In genomic region chr15:56967336-56967735, GRCh38 we compare ENCODE assay signal across 15 cellular contexts. TPM values are rescaled to one million over a fixed set of nuclear protein-coding genes. Genes with fewer than 3 reads are reported as not detected.
DNase-seq lines count a peak whose midpoint lies in the region; ATAC-seq and TF ChIP-seq lines count a peak whose summit lies in the region.
"Had no signal": no experiment of that assay in that cellular context is flagged by ENCODE, and none has a peak within 500 bp of the region (broad histone marks: within the 10 kb centered on the region; RNA-seq: fewer than 3 reads in every experiment).

No MANE protein-coding gene starts in this region.

- CTCF ChIA-PET in WTC11 (lab: Charles Lee): no interaction called here

- DNase-seq in GM23338 (ENCODE audit: low spot score): no peak
- DNase-seq in WTC11 (ENCODE audit: low spot score): no peak
- no peak for DNase-seq in progenitor cell of endocrine pancreas (ENCODE audit: low spot score, unreplicated experiment)
- no peak for DNase-seq in activated CD4-positive, alpha-beta T cell treated with anti-CD3 and anti-CD28 coated beads, Interleukin-2, amount 50 U/mL, for 1 hour
- no peak for DNase-seq in C1 segment of cervical spinal cord (lab: John Stamatoyannopoulos, UW)
- DNase-seq: 8988T; Caco-2; CD4-positive, alpha-beta T cell; GDM1; GOT3; H7 had no signal

- H3K9me2 ChIP-seq in GM23338 (ENCODE audit: insufficient read depth): no peaks in the 10 kb centered on the region

- no peaks in the 10 kb centered on the region for H3K27me3 ChIP-seq in GM23338 (ENCODE audit: insufficient read depth)
- H3K27me3 ChIP-seq: BLaER1 treated with 17β-estradiol and CSF1 and Interleukin-3, amounts not matched to agents 10 nM and 100 nM had no signal

- H3K4me3 Mint-ChIP-seq in GM23338 (no peak overlapping the region), WTC11 (no peak overlapping the region), progenitor cell of endocrine pancreas (ENCODE audit: low read depth) (no peak overlapping the region)
- H3K4me3 Mint-ChIP-seq: B cell; CD4-positive, alpha-beta T cell had no signal

- H3K9me3 Mint-ChIP-seq in GM23338 (no peaks in the 10 kb centered on the region), WTC11 (no peaks in the 10 kb centered on the region), progenitor cell of endocrine pancreas (ENCODE audit: low read depth) (no peaks in the 10 kb centered on the region)
- H3K9me3 Mint-ChIP-seq: CD4-positive, alpha-beta T cell had no signal

- peaks cover 43% of the 10 kb centered on the region for H3K4me1 Mint-ChIP-seq in GM23338
- peaks cover 56% of the 10 kb centered on the region for H3K4me1 Mint-ChIP-seq in WTC11
- H3K4me1 Mint-ChIP-seq in progenitor cell of endocrine pancreas (ENCODE audit: low read depth): peaks cover 47% of the 10 kb centered on the region

- no peaks in the 10 kb centered on the region for H3F3A ChIP-seq in GM23338 (replicated peaks; ENCODE audit: low read depth)

- TF ChIP-seq CTCF in 22Rv1 (IDR thresholded peaks at IDR 0.05) (no peak), GM23338 (conservative IDR thresholded peaks at IDR 0.05; ENCODE audit: low read depth in 2 of 2) (no peak), WTC11 (IDR thresholded peaks at IDR 0.05) (no peak), progenitor cell of endocrine pancreas (IDR thresholded peaks at IDR 0.05; ENCODE audit: unreplicated experiment) (no peak)

- H3K27ac Mint-ChIP-seq in GM23338 (no peak overlapping the region), WTC11 (peak overlapping the region; percentile 48), progenitor cell of endocrine pancreas (peak overlapping the region; percentile 54)
- H3K27ac Mint-ChIP-seq: B cell; CD4-positive, alpha-beta T cell had no signal

- H3K36me3 ChIP-seq in GM23338 (ENCODE audit: insufficient read depth): no peaks in the 10 kb centered on the region

- POLR2A ChIA-PET in WTC11 (lab: Charles Lee): no interaction called here

- no peak overlapping the region for H2AFZ ChIP-seq in GM23338

- no peak overlapping the region for H3K4me2 ChIP-seq in GM23338

- peaks cover 22% of the 10 kb centered on the region for H4K20me1 ChIP-seq in GM23338 (replicated peaks; ENCODE audit: insufficient read depth)

- H3K36me3 Mint-ChIP-seq in GM23338 (ENCODE audit: low read depth) (no peaks in the 10 kb centered on the region), WTC11 (no peaks in the 10 kb centered on the region), progenitor cell of endocrine pancreas (ENCODE audit: insufficient read depth) (peaks cover 2% of the 10 kb centered on the region)

- H3K4me1 ChIP-seq in GM23338 (ENCODE audit: insufficient read depth): peaks cover 37% of the 10 kb centered on the region

- no peak for ATAC-seq in GM23338
- no peak for ATAC-seq in WTC11
- ATAC-seq in HG03460 (IDR thresholded peaks at IDR 0.05; ENCODE audit: unreplicated experiment): no peak

- H3K79me2 ChIP-seq in GM23338 (replicated peaks; ENCODE audit: insufficient read depth): peaks cover 100% of the 10 kb centered on the region

- no peak overlapping the region for H3K4me3 ChIP-seq in GM23338
- H3K4me3 ChIP-seq: BLaER1 treated with 17β-estradiol and CSF1 and Interleukin-3, amounts not matched to agents 10 nM and 100 nM had no signal

- H3K27ac ChIP-seq in 22Rv1 (peak overlapping the region; percentile 62), GM23338 (ENCODE audit: low read depth) (0 out of 2 replicates have a peak overlapping the region, but pooled peaks have one; percentile 14)
- H3K27ac ChIP-seq: BLaER1 treated with 17β-estradiol and CSF1 and Interleukin-3, amounts not matched to agents 10 nM and 100 nM had no signal

- H3K27me3 Mint-ChIP-seq in GM23338 (ENCODE audit: insufficient read depth, low read depth, poor library complexity): peaks cover 2% of the 10 kb centered on the region
- H3K27me3 Mint-ChIP-seq in WTC11 (ENCODE audit: low read depth): no peaks in the 10 kb centered on the region
- no peaks in the 10 kb centered on the region for H3K27me3 Mint-ChIP-seq in progenitor cell of endocrine pancreas
- H3K27me3 Mint-ChIP-seq: B cell; CD4-positive, alpha-beta T cell had no signal

TF ChIP-seq in GM23338, 12 proteins besides CTCF, POLR2A, EP300 and RAD21:
- TF ChIP-seq CREB1 (CRISPR knock-in tag; IDR thresholded peaks at IDR 0.05; ENCODE audit: low read depth) (no peak), JUNB (IDR thresholded peaks at IDR 0.05; ENCODE audit: unreplicated experiment) (no peak)

TF ChIP-seq in WTC11, 78 proteins besides CTCF, POLR2A, EP300 and RAD21 (continues in another document):
- no peak for TF ChIP-seq IRF2 (CRISPR knock-in tag; IDR thresholded peaks at IDR 0.05; ENCODE audit: borderline replicate concordance, low read depth)
- TF ChIP-seq ZNF232 (CRISPR knock-in tag; IDR thresholded peaks at IDR 0.05): no peak
- TF ChIP-seq, protein P1, sequence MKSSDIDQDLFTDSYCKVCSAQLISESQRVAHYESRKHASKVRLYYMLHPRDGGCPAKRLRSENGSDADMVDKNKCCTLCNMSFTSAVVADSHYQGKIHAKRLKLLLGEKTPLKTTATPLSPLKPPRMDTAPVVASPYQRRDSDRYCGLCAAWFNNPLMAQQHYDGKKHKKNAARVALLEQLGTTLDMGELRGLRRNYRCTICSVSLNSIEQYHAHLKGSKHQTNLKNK (CRISPR knock-in tag; IDR thresholded peaks at IDR 0.05): no peak
- TF ChIP-seq SOX15 (CRISPR knock-in tag; IDR thresholded peaks at IDR 0.05): no peak
- TF ChIP-seq, protein P2, sequence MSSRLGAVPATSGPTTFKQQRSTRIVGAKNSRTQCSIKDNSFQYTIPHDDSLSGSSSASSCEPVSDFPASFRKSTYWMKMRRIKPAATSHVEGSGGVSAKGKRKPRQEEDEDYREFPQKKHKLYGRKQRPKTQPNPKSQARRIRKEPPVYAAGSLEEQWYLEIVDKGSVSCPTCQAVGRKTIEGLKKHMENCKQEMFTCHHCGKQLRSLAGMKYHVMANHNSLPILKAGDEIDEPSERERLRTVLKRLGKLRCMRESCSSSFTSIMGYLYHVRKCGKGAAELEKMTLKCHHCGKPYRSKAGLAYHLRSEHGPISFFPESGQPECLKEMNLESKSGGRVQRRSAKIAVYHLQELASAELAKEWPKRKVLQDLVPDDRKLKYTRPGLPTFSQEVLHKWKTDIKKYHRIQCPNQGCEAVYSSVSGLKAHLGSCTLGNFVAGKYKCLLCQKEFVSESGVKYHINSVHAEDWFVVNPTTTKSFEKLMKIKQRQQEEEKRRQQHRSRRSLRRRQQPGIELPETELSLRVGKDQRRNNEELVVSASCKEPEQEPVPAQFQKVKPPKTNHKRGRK (CRISPR knock-in tag; IDR thresholded peaks at IDR 0.05; ENCODE audit: borderline replicate concordance): no peak
- no peak for TF ChIP-seq NR1H2 (CRISPR knock-in tag; IDR thresholded peaks at IDR 0.05)
- TF ChIP-seq, protein P3, sequence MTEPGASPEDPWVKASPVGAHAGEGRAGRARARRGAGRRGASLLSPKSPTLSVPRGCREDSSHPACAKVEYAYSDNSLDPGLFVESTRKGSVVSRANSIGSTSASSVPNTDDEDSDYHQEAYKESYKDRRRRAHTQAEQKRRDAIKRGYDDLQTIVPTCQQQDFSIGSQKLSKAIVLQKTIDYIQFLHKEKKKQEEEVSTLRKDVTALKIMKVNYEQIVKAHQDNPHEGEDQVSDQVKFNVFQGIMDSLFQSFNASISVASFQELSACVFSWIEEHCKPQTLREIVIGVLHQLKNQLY (CRISPR knock-in tag; IDR thresholded peaks at IDR 0.05): no peak
- no peak for TF ChIP-seq FOXP4 (CRISPR knock-in tag; IDR thresholded peaks at IDR 0.05)
- no peak for TF ChIP-seq ATF1 (CRISPR knock-in tag; IDR thresholded peaks at IDR 0.05)
- TF ChIP-seq ERG (CRISPR knock-in tag; IDR thresholded peaks at IDR 0.05): no peak
- TF ChIP-seq GTF2I (CRISPR knock-in tag; conservative IDR thresholded peaks at IDR 0.05): no peak
- TF ChIP-seq ZNF423 (CRISPR knock-in tag; IDR thresholded peaks at IDR 0.05): no peak
- no peak for TF ChIP-seq TP53 (CRISPR knock-in tag; IDR thresholded peaks at IDR 0.05)

RNA-seq across cellular contexts. Expression of gene TCF12, which starts 48.9 kb away (rescaled TPM):
- total RNA-seq in GM23338 (2014; rRNA removed; shearing (Covaris generic)): 69.2 and 104 TPM in 2 replicates
- polyA plus RNA-seq in GM23338 (2016; fragmentation: Nextera tagmentation; extraction: Ambion mirVana): 26.9 and 27.6 TPM in 2 replicates
- 73.2 to 92.9 TPM (median 81.3 TPM) in 3 replicates for total RNA-seq in WTC11 (2021)
- 164 and 167 TPM in 2 replicates for total RNA-seq in progenitor cell of endocrine pancreas
